ENCODE assay signal across 11 cellular contexts in genomic region chr12:639566-639965, GRCh38. TPM values are rescaled to one million over a fixed set of nuclear protein-coding genes. Genes with fewer than 3 reads are reported as not detected.
DNase-seq lines count a peak whose midpoint lies in the region; ATAC-seq lines count a peak whose summit lies in the region.
"Had no signal": no experiment of that assay in that cellular context is flagged by ENCODE, and none has a peak within 500 bp of the region (broad histone marks: within the 10 kb centered on the region; RNA-seq: fewer than 3 reads in every experiment).

No MANE protein-coding gene starts in this region.

- peaks cover 46 to 50% (median 46%) of the 10 kb centered on the region in 3 donors for H3K4me1 Mint-ChIP-seq in IgD-negative memory B cell
- H3K4me1 Mint-ChIP-seq in immature natural killer cell = peaks cover 29 to 33% of the 10 kb centered on the region in 2 donors

- H3K4me3 Mint-ChIP-seq in IgD-negative memory B cell = peak overlapping the region in 2 of 4 donors; percentile 55 to 58
- H3K4me3 Mint-ChIP-seq in immature natural killer cell = no peak overlapping the region

- peak; percentile 80 for ATAC-seq in stimulated activated naive CD8-positive, alpha-beta T cell treated with anti-CD3 and anti-CD28 coated beads, Interleukin-15, Interleukin-2, amounts not matched to agents 100 U/mL and 50 U/mL, for 24 hours
- ATAC-seq in HG03378 (IDR thresholded peaks at IDR 0.05; ENCODE audit: unreplicated experiment) (no peak), GM21515 (IDR thresholded peaks at IDR 0.05; ENCODE audit: unreplicated experiment) (no peak)

- no peaks in the 10 kb centered on the region for H3K27me3 Mint-ChIP-seq in IgD-negative memory B cell
- H3K27me3 Mint-ChIP-seq in immature natural killer cell (ENCODE audit: low read depth in 3 of 3) = peaks cover 7 to 21% (median 21%) of the 10 kb centered on the region in 3 donors

- peak overlapping the region; percentile 84 to 95 (median 89) for H3K27ac Mint-ChIP-seq in IgD-negative memory B cell
- peak overlapping the region; percentile 68 to 97 (median 82) for H3K27ac Mint-ChIP-seq in immature natural killer cell

- H3K9me3 Mint-ChIP-seq in IgD-negative memory B cell = no peaks in the 10 kb centered on the region
- no peaks in the 10 kb centered on the region for H3K9me3 Mint-ChIP-seq in immature natural killer cell

- DNase-seq in activated effector memory CD4-positive, alpha-beta T cell treated with anti-CD3 and anti-CD28 coated beads, Interleukin-2, amount 50 U/mL, for 16 hours = peak; percentile 58
- no peak for DNase-seq in activated effector memory CD4-positive, alpha-beta T cell treated with Interleukin-2 at 50 U/mL for 16 hours
- DNase-seq in immature natural killer cell = no peak
- DNase-seq in stimulated activated naive CD8-positive, alpha-beta T cell treated with anti-CD3 and anti-CD28 coated beads, Interleukin-15, Interleukin-2, amounts not matched to agents 100 U/mL and 50 U/mL, for 24 hours = peak; percentile 42
- no peak for DNase-seq in effector CD8-positive, alpha-beta T cell (lab: John Stamatoyannopoulos, UW)
- DNase-seq: cortex of kidney, foreskin melanocyte, H7 had no signal

- H3K36me3 Mint-ChIP-seq in IgD-negative memory B cell (peaks cover 4% of the 10 kb centered on the region), immature natural killer cell (no peaks in the 10 kb centered on the region)

RNA-seq across cellular contexts. Expression of gene NINJ2, which starts 23.7 kb away (rescaled TPM):
- 15.8 TPM for polyA plus RNA-seq in IgD-negative memory B cell
- polyA plus RNA-seq in immature natural killer cell = 10 to 100 TPM; 18.2 to 42.3 (median 25.7) TPM

Comparison
In these comparisons a context has a peak if more than half of its experiments do, and no peak if none do; other contexts are left out.
1. DNase-seq: peak in activated effector memory CD4-positive, alpha-beta T cell treated with anti-CD3 and anti-CD28 coated beads, Interleukin-2, amount 50 U/mL, for 16 hours (single experiment) and stimulated activated naive CD8-positive, alpha-beta T cell treated with anti-CD3 and anti-CD28 coated beads, Interleukin-15, Interleukin-2, amounts not matched to agents 100 U/mL and 50 U/mL, for 24 hours (single experiment); none in activated effector memory CD4-positive, alpha-beta T cell treated with Interleukin-2 at 50 U/mL for 16 hours (single experiment), immature natural killer cell (0 of 3) and effector CD8-positive, alpha-beta T cell (single experiment).